Comparison of ENCODE assay signal across 33 cellular contexts in genomic region chrX:148991502-148991901, GRCh38.
DNase-seq lines count a peak whose midpoint lies in the region; ATAC-seq, FAIRE-seq and TF ChIP-seq lines count a peak whose summit lies in the region.
"Had no signal": no experiment of that assay in that cellular context is flagged by ENCODE, and none has a peak within 500 bp of the region (broad histone marks: within the 10 kb centered on the region; RNA-seq: fewer than 3 reads in every experiment).

No MANE protein-coding gene starts in this region.

- no peak overlapping the region for H3K4me3 Mint-ChIP-seq in astrocyte (ENCODE audit: unreplicated experiment)
- H3K4me3 Mint-ChIP-seq: B cell; CD14-positive monocyte; CD4-positive, alpha-beta memory T cell; CD4-positive, alpha-beta T cell; CD4-positive, CD25-positive, alpha-beta regulatory T cell; CD8-positive, alpha-beta memory T cell; CD8-positive, alpha-beta T cell had no signal

- no peaks in the 10 kb centered on the region for H3K79me2 ChIP-seq in astrocyte (ENCODE audit: insufficient read depth, low read length)

- no peaks in the 10 kb centered on the region for H3K27me3 ChIP-seq in astrocyte (ENCODE audit: insufficient read depth, low read length)
- H3K27me3 ChIP-seq: BE2C; BLaER1; BLaER1 treated with 17β-estradiol and CSF1 and Interleukin-3, amounts not matched to agents 10 nM and 100 nM had no signal

- no peak overlapping the region for H2AFZ ChIP-seq in astrocyte (ENCODE audit: low read depth, low read length)

- no peaks in the 10 kb centered on the region for H3K4me1 Mint-ChIP-seq in astrocyte (ENCODE audit: low read depth, unreplicated experiment)
- H3K4me1 Mint-ChIP-seq: B cell; CD14-positive monocyte; CD4-positive, alpha-beta memory T cell; CD4-positive, CD25-positive, alpha-beta regulatory T cell; CD8-positive, alpha-beta memory T cell had no signal

- no peak overlapping the region for H3K9ac ChIP-seq in astrocyte (ENCODE audit: low read length)
- H3K9ac ChIP-seq: BLaER1; BLaER1 treated with 17β-estradiol and CSF1 and Interleukin-3, amounts not matched to agents 10 nM and 100 nM had no signal

- DNase-seq in astrocyte (ENCODE audit: low read depth) = no peak
- no peak for DNase-seq in epidermal melanocyte (ENCODE audit: insufficient read length, low spot score)
- DNase-seq: 8988T; ACHN; AML-193; BE2C; C1 segment of cervical spinal cord; Caco-2; Calu3; CD4-positive, alpha-beta memory T cell; CD4-positive, alpha-beta T cell; CD4-positive, CD25-positive, alpha-beta regulatory T cell; CD8-positive, alpha-beta memory T cell; CD8-positive, alpha-beta T cell; COR-L47; DMS 273 treated with DMSO at 0.1 percent for 48 hours; DMS153; DMS53; DMS79; DMS79 treated with DMSO at 0.1 percent for 48 hours; DND-41; EL had no signal

- no peaks in the 10 kb centered on the region for H3K27me3 Mint-ChIP-seq in astrocyte (ENCODE audit: low read depth, unreplicated experiment)
- H3K27me3 Mint-ChIP-seq: B cell; CD4-positive, alpha-beta memory T cell; CD4-positive, alpha-beta T cell; CD4-positive, CD25-positive, alpha-beta regulatory T cell had no signal

- H3K4me3 ChIP-seq in HEK293 (ENCODE audit: low read depth, low read length) (no peak overlapping the region), astrocyte (ENCODE audit: insufficient read depth, low read depth, low read length) (no peak overlapping the region)
- H3K4me3 ChIP-seq: A549; BLaER1; BLaER1 treated with 17β-estradiol and CSF1 and Interleukin-3, amounts not matched to agents 10 nM and 100 nM had no signal

- H3K4me2 ChIP-seq in astrocyte (ENCODE audit: low read length) = no peak overlapping the region
- H3K4me2 ChIP-seq: A549; BLaER1; BLaER1 treated with 17β-estradiol and CSF1 and Interleukin-3, amounts not matched to agents 10 nM and 100 nM had no signal

- peak; percentile 94 for FAIRE-seq in astrocyte (lab: Jason Lieb, UNC)
- FAIRE-seq: A204.1, D721Med had no signal

- H3K36me3 ChIP-seq in HEK293 (ENCODE audit: control insufficient read depth in 2 of 2, insufficient read depth in 1 of 2, low read length in 2 of 2) (no peaks in the 10 kb centered on the region), astrocyte (ENCODE audit: insufficient read depth, low read length) (no peaks in the 10 kb centered on the region)
- H3K36me3 ChIP-seq: BE2C had no signal

- no peak overlapping the region for H3K27ac ChIP-seq in HEK293 (ENCODE audit: extremely low read depth, low read depth, low read length)
- no peak overlapping the region for H3K27ac ChIP-seq in astrocyte (ENCODE audit: low read depth, low read length)
- H3K27ac ChIP-seq: 22Rv1; A549; BLaER1; BLaER1 treated with 17β-estradiol and CSF1 and Interleukin-3, amounts not matched to agents 10 nM and 100 nM; C4-2B had no signal

- POLR2A ChIA-PET in HEK293 (lab: Yijun Ruan, JAX) = no interaction called here

- CTCF ChIA-PET in HEK293 (lab: Yijun Ruan, JAX) = no interaction called here

- H4K20me1 ChIP-seq in astrocyte (ENCODE audit: insufficient read depth, low read length) = no peaks in the 10 kb centered on the region
- H4K20me1 ChIP-seq: BLaER1; BLaER1 treated with 17β-estradiol and CSF1 and Interleukin-3, amounts not matched to agents 10 nM and 100 nM had no signal

- no peak overlapping the region for H3K27ac Mint-ChIP-seq in astrocyte (ENCODE audit: unreplicated experiment)
- H3K27ac Mint-ChIP-seq: B cell; CD14-positive monocyte; CD4-positive, alpha-beta memory T cell; CD4-positive, alpha-beta T cell; CD4-positive, CD25-positive, alpha-beta regulatory T cell; CD8-positive, alpha-beta memory T cell; CD8-positive, alpha-beta T cell had no signal

- TF ChIP-seq CTCF in HEK293 (tag by site-specific recombination; IDR thresholded peaks at IDR 0.05) (no peak), astrocyte (IDR thresholded peaks at IDR 0.05; ENCODE audit: insufficient read depth, low read depth, low read length) (no peak)

- H3K9me3 Mint-ChIP-seq in astrocyte (ENCODE audit: unreplicated experiment) = no peaks in the 10 kb centered on the region
- H3K9me3 Mint-ChIP-seq: CD4-positive, alpha-beta memory T cell; CD4-positive, alpha-beta T cell; CD8-positive, alpha-beta memory T cell; CD8-positive, alpha-beta T cell had no signal

- H3K4me1 ChIP-seq in HEK293 (ENCODE audit: control insufficient read depth, insufficient read depth, low read length) (no peaks in the 10 kb centered on the region), astrocyte (ENCODE audit: insufficient read depth, low read length) (no peaks in the 10 kb centered on the region)
- H3K4me1 ChIP-seq: A549; BE2C; BLaER1; BLaER1 treated with 17β-estradiol and CSF1 and Interleukin-3, amounts not matched to agents 10 nM and 100 nM; Caco-2 had no signal

- no peaks in the 10 kb centered on the region for H3K36me3 Mint-ChIP-seq in astrocyte (ENCODE audit: low read depth, unreplicated experiment)
- H3K36me3 Mint-ChIP-seq: CD4-positive, alpha-beta memory T cell; CD4-positive, CD25-positive, alpha-beta regulatory T cell; CD8-positive, alpha-beta memory T cell; CD8-positive, alpha-beta T cell had no signal

- no peak for ATAC-seq in GM21367 (IDR thresholded peaks at IDR 0.05; ENCODE audit: unreplicated experiment)
- ATAC-seq: A549; CD8-positive, alpha-beta T cell had no signal

- H3K9me3 ChIP-seq in HEK293 (ENCODE audit: control insufficient read depth, insufficient read depth, low read depth, low read length) (no peaks in the 10 kb centered on the region), astrocyte (ENCODE audit: insufficient read depth, low read depth, low read length) (no peaks in the 10 kb centered on the region)
- H3K9me3 ChIP-seq: A549; BE2C; BLaER1; BLaER1 treated with 17β-estradiol and CSF1 and Interleukin-3, amounts not matched to agents 10 nM and 100 nM; Caco-2 had no signal

TF ChIP-seq in HEK293, 187 proteins besides CTCF, POLR2A, EP300 and RAD21:
- TF ChIP-seq SCRT2 (tag by site-specific recombination; IDR thresholded peaks at IDR 0.05) (peak; percentile 68), ZNF169 (tag by site-specific recombination; IDR thresholded peaks at IDR 0.05) (no peak), WT1 (tag by site-specific recombination; IDR thresholded peaks at IDR 0.05) (no peak), SCRT1 (tag by site-specific recombination; IDR thresholded peaks at IDR 0.05; ENCODE audit: borderline replicate concordance) (peak; percentile 57; the same call in 1 of the 2 replicates), ZNF701 (tag by site-specific recombination; IDR thresholded peaks at IDR 0.05) (no peak), ZNF843 (tag by site-specific recombination; IDR thresholded peaks at IDR 0.05) (no peak), KLF1 (tag by site-specific recombination; IDR thresholded peaks at IDR 0.05) (no peak)
